Comparison of ENCODE assay signal across 34 cellular contexts in genomic region chr7:627661-628027, GRCh38.
"Had no signal": no experiment of that assay in that cellular context is flagged by ENCODE, and none has a peak within 500 bp of the region (broad histone marks: within the 10 kb centered on the region; RNA-seq: fewer than 3 reads in every experiment).

No MANE protein-coding gene starts in this region.

- H3K4me1 Mint-ChIP-seq: activated CD4-positive, alpha-beta memory T cell treated with anti-CD3 and anti-CD28 coated beads, Interleukin-2, amount 10 ng/mL, durations not matched to agents 7 days and 5 days; activated CD4-positive, alpha-beta T cell treated with anti-CD3 and anti-CD28 coated beads, Interleukin-2, amount 10 ng/mL, durations not matched to agents 7 days and 5 days; activated naive CD4-positive, alpha-beta T cell treated with anti-CD3 and anti-CD28 coated beads, Interleukin-2, amount 10 ng/mL, durations not matched to agents 7 days and 5 days; activated naive CD8-positive, alpha-beta T cell treated with anti-CD3 and anti-CD28 coated beads, Interleukin-2, amount 10 ng/mL, durations not matched to agents 7 days and 5 days; brain had no signal

- H3K36me3 ChIP-seq: ascending aorta, breast epithelium, cardiac muscle cell, gastrocnemius medialis, heart left ventricle had no signal

- H3K4me3 ChIP-seq: ascending aorta, breast epithelium, cardiac muscle cell, coronary artery, esophagus muscularis mucosa, gastrocnemius medialis, heart left ventricle had no signal

- H3K27ac ChIP-seq: ascending aorta, breast epithelium, cardiac muscle cell, coronary artery, esophagus muscularis mucosa, foreskin keratinocyte, gastrocnemius medialis, heart left ventricle, VCaP had no signal

- H3K4me3 Mint-ChIP-seq: activated CD4-positive, alpha-beta memory T cell treated with anti-CD3 and anti-CD28 coated beads, Interleukin-2, amount 10 ng/mL, durations not matched to agents 7 days and 5 days; activated CD4-positive, alpha-beta T cell treated with anti-CD3 and anti-CD28 coated beads, Interleukin-2, amount 10 ng/mL, durations not matched to agents 7 days and 5 days; activated naive CD4-positive, alpha-beta T cell treated with anti-CD3 and anti-CD28 coated beads, Interleukin-2, amount 10 ng/mL, durations not matched to agents 7 days and 5 days; activated naive CD8-positive, alpha-beta T cell treated with anti-CD3 and anti-CD28 coated beads, Interleukin-2, amount 10 ng/mL, durations not matched to agents 7 days and 5 days; activated T-cell treated with anti-CD3 and anti-CD28 coated beads, Interleukin-2, amount 50 U/mL, for 24 hours; activated T-cell treated with anti-CD3 and anti-CD28 coated beads, Interleukin-2, amount 50 U/mL, for 72 hours; brain; effector memory CD8-positive, alpha-beta T cell; WTC11 had no signal

- ATAC-seq: activated naive CD4-positive, alpha-beta T cell treated with anti-CD3 and anti-CD28 coated beads, Interleukin-2, amount 50 U/mL, for 72 hours; activated T-cell treated with anti-CD3 and anti-CD28 coated beads, Interleukin-2, amount 50 U/mL, for 72 hours; effector memory CD8-positive, alpha-beta T cell; foreskin keratinocyte; gastrocnemius medialis; WTC11 had no signal

- H3K27me3 Mint-ChIP-seq: activated CD4-positive, alpha-beta memory T cell treated with anti-CD3 and anti-CD28 coated beads, Interleukin-2, amount 10 ng/mL, durations not matched to agents 7 days and 5 days; activated CD4-positive, alpha-beta T cell treated with anti-CD3 and anti-CD28 coated beads, Interleukin-2, amount 10 ng/mL, durations not matched to agents 7 days and 5 days; activated naive CD4-positive, alpha-beta T cell treated with anti-CD3 and anti-CD28 coated beads, Interleukin-2, amount 10 ng/mL, durations not matched to agents 7 days and 5 days; activated naive CD8-positive, alpha-beta T cell treated with anti-CD3 and anti-CD28 coated beads, Interleukin-2, amount 10 ng/mL, durations not matched to agents 7 days and 5 days; activated T-cell treated with anti-CD3 and anti-CD28 coated beads, Interleukin-2, amount 50 U/mL, for 24 hours; brain; effector memory CD8-positive, alpha-beta T cell had no signal

- H3K27ac Mint-ChIP-seq: activated CD4-positive, alpha-beta memory T cell treated with anti-CD3 and anti-CD28 coated beads, Interleukin-2, amount 10 ng/mL, durations not matched to agents 7 days and 5 days; activated CD4-positive, alpha-beta T cell treated with anti-CD3 and anti-CD28 coated beads, Interleukin-2, amount 10 ng/mL, durations not matched to agents 7 days and 5 days; activated naive CD4-positive, alpha-beta T cell treated with anti-CD3 and anti-CD28 coated beads, Interleukin-2, amount 10 ng/mL, durations not matched to agents 7 days and 5 days; activated naive CD4-positive, alpha-beta T cell treated with anti-CD3 and anti-CD28 coated beads, Interleukin-2, amount 50 U/mL, for 72 hours; activated naive CD8-positive, alpha-beta T cell treated with anti-CD3 and anti-CD28 coated beads, Interleukin-2, amount 10 ng/mL, durations not matched to agents 7 days and 5 days; activated T-cell treated with anti-CD3 and anti-CD28 coated beads, Interleukin-2, amount 50 U/mL, for 24 hours; activated T-cell treated with anti-CD3 and anti-CD28 coated beads, Interleukin-2, amount 50 U/mL, for 72 hours; brain; effector memory CD8-positive, alpha-beta T cell; WTC11 had no signal

- FAIRE-seq: TTC549 had no signal

- DNase-seq: activated CD4-positive, alpha-beta memory T cell treated with anti-CD3 and anti-CD28 coated beads, Interleukin-2, amount 10 ng/mL, durations not matched to agents 7 days and 5 days; activated CD4-positive, alpha-beta T cell treated with anti-CD3 and anti-CD28 coated beads for 1 hour; activated CD4-positive, alpha-beta T cell treated with anti-CD3 and anti-CD28 coated beads for 4 hours; activated CD4-positive, alpha-beta T cell treated with anti-CD3 and anti-CD28 coated beads, Interleukin-2, amount 10 ng/mL, durations not matched to agents 7 days and 5 days; activated CD4-positive, alpha-beta T cell treated with anti-CD3 and anti-CD28 coated beads, Interleukin-2, amount 50 U/mL, for 4 hours; activated CD8-positive, alpha-beta memory T cell treated with anti-CD3 and anti-CD28 coated beads, Interleukin-2, amount 50 U/mL, for 48 hours; activated gamma-delta T cell; activated naive CD4-positive, alpha-beta T cell; activated naive CD4-positive, alpha-beta T cell treated with anti-CD3 and anti-CD28 coated beads, Interleukin-2, amount 10 ng/mL, durations not matched to agents 7 days and 5 days; activated naive CD8-positive, alpha-beta T cell treated with anti-CD3 and anti-CD28 coated beads, Interleukin-2, amount 10 ng/mL, durations not matched to agents 7 days and 5 days; activated T-cell treated with anti-CD3 and anti-CD28 coated beads for 4 hours; activated T-cell treated with anti-CD3 and anti-CD28 coated beads, Interleukin-2, amount 50 U/mL, for 24 hours; activated T-cell treated with anti-CD3 and anti-CD28 coated beads, Interleukin-2, amount 50 U/mL, for 72 hours; central memory CD4-positive, alpha-beta T cell; dermis blood vessel endothelial cell; effector CD4-positive, alpha-beta T cell; effector memory CD8-positive, alpha-beta T cell; erythroblast; foreskin keratinocyte; gastrocnemius medialis; glutamatergic neuron; T-helper 1 cell; T-helper 2 cell had no signal

- H3K27me3 ChIP-seq: ascending aorta, breast epithelium, cardiac muscle cell, esophagus muscularis mucosa, foreskin keratinocyte, gastrocnemius medialis, heart left ventricle had no signal

- H3K4me1 ChIP-seq: ascending aorta, breast epithelium, esophagus muscularis mucosa, foreskin keratinocyte, gastrocnemius medialis, heart left ventricle had no signal

- H3K9me3 ChIP-seq: gastrocnemius medialis had no signal
